Comparison of ENCODE assay signal across 15 cellular contexts in the genomic region with DNA sequence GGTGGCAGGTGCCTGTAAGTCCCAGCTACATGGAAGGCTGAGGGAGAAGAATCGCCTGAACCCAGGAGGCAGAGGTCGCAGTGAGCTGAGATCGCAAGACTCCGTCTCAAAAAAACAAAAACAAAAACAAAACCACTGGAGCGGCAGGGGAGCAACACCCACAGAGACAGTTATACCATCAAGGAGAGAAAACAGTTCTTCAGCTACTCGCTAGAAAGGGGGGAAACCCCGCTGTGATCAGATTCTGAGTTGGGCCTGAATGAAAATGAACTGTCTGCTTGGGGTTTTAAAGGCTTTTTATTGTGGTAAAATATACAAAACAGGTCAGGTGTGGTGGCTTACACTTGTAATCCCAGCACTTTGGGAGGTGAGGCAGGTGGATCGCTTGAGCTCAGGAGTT. TPM values are rescaled to one million over a fixed set of nuclear protein-coding genes. Genes with fewer than 3 reads are reported as not detected.
DNase-seq lines count a peak whose midpoint lies in the region; ATAC-seq and FAIRE-seq lines count a peak whose summit lies in the region.
"Had no signal": no experiment of that assay in that cellular context is flagged by ENCODE, and none has a peak within 500 bp of the region (broad histone marks: within the 10 kb centered on the region; RNA-seq: fewer than 3 reads in every experiment).

No MANE protein-coding gene starts in this region.

- no peaks in the 10 kb centered on the region for H3K9me3 Mint-ChIP-seq in activated CD4-positive, alpha-beta T cell treated with anti-CD3 and anti-CD28 coated beads, Interleukin-2, amount 10 ng/mL, durations not matched to agents 7 days and 5 days
- no peaks in the 10 kb centered on the region for H3K9me3 Mint-ChIP-seq in activated T-helper 1 cell treated with anti-CD3 and anti-CD28 coated beads, Interleukin-12 subunit alpha, Interleukin-12 subunit beta, Interleukin-2, Interleukin-4 antibody, amounts not matched to agents 30 ng/mL and 10 ng/mL and 1 ng/mL, durations not matched to agents 14 hours and 24 hours and 36 hours
- H3K9me3 Mint-ChIP-seq in naive B cell: peaks cover 0 to 2% (median 0%) of the 10 kb centered on the region in 7 donors

- ATAC-seq in naive B cell (ENCODE audit: low read depth in 2 of 2): peak in 1 of 2 donors; percentile 28
- ATAC-seq: A549, Right ventricle myocardium inferior had no signal

- H3K27ac Mint-ChIP-seq in activated CD4-positive, alpha-beta T cell treated with anti-CD3 and anti-CD28 coated beads, Interleukin-2, amount 10 ng/mL, durations not matched to agents 7 days and 5 days: no peak overlapping the region
- H3K27ac Mint-ChIP-seq in activated T-helper 1 cell treated with anti-CD3 and anti-CD28 coated beads, Interleukin-12 subunit alpha, Interleukin-12 subunit beta, Interleukin-2, Interleukin-4 antibody, amounts not matched to agents 30 ng/mL and 10 ng/mL and 1 ng/mL, durations not matched to agents 14 hours and 24 hours and 36 hours: peak overlapping the region; percentile 67
- H3K27ac Mint-ChIP-seq in naive B cell: peak overlapping the region in 4 of 6 donors; percentile 6 to 85 (median 48)
- H3K27ac Mint-ChIP-seq: nephron had no signal

- no peak overlapping the region for H3K4me3 Mint-ChIP-seq in activated CD4-positive, alpha-beta T cell treated with anti-CD3 and anti-CD28 coated beads, Interleukin-2, amount 10 ng/mL, durations not matched to agents 7 days and 5 days
- peak overlapping the region; percentile 19 for H3K4me3 Mint-ChIP-seq in activated T-helper 1 cell treated with anti-CD3 and anti-CD28 coated beads, Interleukin-12 subunit alpha, Interleukin-12 subunit beta, Interleukin-2, Interleukin-4 antibody, amounts not matched to agents 30 ng/mL and 10 ng/mL and 1 ng/mL, durations not matched to agents 14 hours and 24 hours and 36 hours
- H3K4me3 Mint-ChIP-seq in naive B cell: no peak overlapping the region
- H3K4me3 Mint-ChIP-seq: nephron had no signal

- CTCF ChIA-PET in activated CD4-positive, alpha-beta T cell treated with anti-CD3 and anti-CD28 coated beads, Interleukin-2, amount 10 ng/mL, durations not matched to agents 7 days and 5 days (lab: Charles Lee): interaction anchor here (0.8 to 1.0 kb wide), 2 partner anchors 10 to 24 kb away, joined by 4 to 6 read pairs; no protein-coding TSS in a partner anchor

- peaks cover 32% of the 10 kb centered on the region for H3K36me3 Mint-ChIP-seq in activated CD4-positive, alpha-beta T cell treated with anti-CD3 and anti-CD28 coated beads, Interleukin-2, amount 10 ng/mL, durations not matched to agents 7 days and 5 days (ENCODE audit: low read depth)
- peaks cover 12% of the 10 kb centered on the region for H3K36me3 Mint-ChIP-seq in activated T-helper 1 cell treated with anti-CD3 and anti-CD28 coated beads, Interleukin-12 subunit alpha, Interleukin-12 subunit beta, Interleukin-2, Interleukin-4 antibody, amounts not matched to agents 30 ng/mL and 10 ng/mL and 1 ng/mL, durations not matched to agents 14 hours and 24 hours and 36 hours (ENCODE audit: low read depth)
- no peaks in the 10 kb centered on the region for H3K36me3 Mint-ChIP-seq in naive B cell

- peak; percentile 48 for FAIRE-seq in GM18507 (lab: Jason Lieb, UNC)
- FAIRE-seq: A549, islet of Langerhans had no signal

- DNase-seq in activated CD4-positive, alpha-beta T cell treated with anti-CD3 and anti-CD28 coated beads, Interleukin-2, amount 10 ng/mL, durations not matched to agents 7 days and 5 days: peak; percentile 28
- no peak for DNase-seq in activated CD4-positive, alpha-beta T cell treated with anti-CD3 and anti-CD28 coated beads, Interleukin-2, amount 50 U/mL, for 1 hour
- DNase-seq in GM18507 (ENCODE audit: extremely low spot score, insufficient read length, low read depth): no peak
- peak; percentile 11 for DNase-seq in activated T-helper 1 cell treated with anti-CD3 and anti-CD28 coated beads, Interleukin-12 subunit alpha, Interleukin-12 subunit beta, Interleukin-2, Interleukin-4 antibody, amounts not matched to agents 30 ng/mL and 10 ng/mL and 1 ng/mL, durations not matched to agents 14 hours and 24 hours and 36 hours (ENCODE audit: low spot score)
- DNase-seq in naive B cell: no peak
- no peak for DNase-seq in cerebellar nuclear complex (lab: John Stamatoyannopoulos, UW)
- no peak for DNase-seq in amygdala (lab: John Stamatoyannopoulos, UW)
- DNase-seq in COLO668 (lab: John Stamatoyannopoulos, UW; ENCODE audit: unreplicated experiment): no peak
- DNase-seq: NCI-H146, NCI-H226, spleen had no signal

- H3K4me1 Mint-ChIP-seq in activated CD4-positive, alpha-beta T cell treated with anti-CD3 and anti-CD28 coated beads, Interleukin-2, amount 10 ng/mL, durations not matched to agents 7 days and 5 days: peaks cover 26% of the 10 kb centered on the region
- peaks cover 19% of the 10 kb centered on the region for H3K4me1 Mint-ChIP-seq in activated T-helper 1 cell treated with anti-CD3 and anti-CD28 coated beads, Interleukin-12 subunit alpha, Interleukin-12 subunit beta, Interleukin-2, Interleukin-4 antibody, amounts not matched to agents 30 ng/mL and 10 ng/mL and 1 ng/mL, durations not matched to agents 14 hours and 24 hours and 36 hours (ENCODE audit: low read depth)
- peaks cover 16 to 25% (median 22%) of the 10 kb centered on the region in 3 donors for H3K4me1 Mint-ChIP-seq in naive B cell

- POLR2A ChIA-PET in activated CD4-positive, alpha-beta T cell treated with anti-CD3 and anti-CD28 coated beads, Interleukin-2, amount 10 ng/mL, durations not matched to agents 7 days and 5 days (lab: Charles Lee): no interaction called here

- no peaks in the 10 kb centered on the region for H3K27me3 Mint-ChIP-seq in activated CD4-positive, alpha-beta T cell treated with anti-CD3 and anti-CD28 coated beads, Interleukin-2, amount 10 ng/mL, durations not matched to agents 7 days and 5 days
- no peaks in the 10 kb centered on the region for H3K27me3 Mint-ChIP-seq in activated T-helper 1 cell treated with anti-CD3 and anti-CD28 coated beads, Interleukin-12 subunit alpha, Interleukin-12 subunit beta, Interleukin-2, Interleukin-4 antibody, amounts not matched to agents 30 ng/mL and 10 ng/mL and 1 ng/mL, durations not matched to agents 14 hours and 24 hours and 36 hours (ENCODE audit: insufficient read depth)
- no peaks in the 10 kb centered on the region for H3K27me3 Mint-ChIP-seq in naive B cell

- intact Hi-C loops in activated T-helper 1 cell treated with anti-CD3 and anti-CD28 coated beads, Interleukin-12 subunit alpha, Interleukin-12 subunit beta, Interleukin-2, Interleukin-4 antibody, amounts not matched to agents 30 ng/mL and 10 ng/mL and 1 ng/mL, durations not matched to agents 14 hours and 24 hours and 36 hours (cut with micrococcal nuclease): no loop called here

RNA-seq across cellular contexts. Expression of gene IRAK1, which starts 16.8 kb away (rescaled TPM):
- 100 to 1,000 TPM; 107 to 112 TPM for total RNA-seq in activated CD4-positive, alpha-beta T cell treated with anti-CD3 and anti-CD28 coated beads, Interleukin-2, amount 10 ng/mL, durations not matched to agents 7 days and 5 days
- total RNA-seq in activated T-helper 1 cell treated with anti-CD3 and anti-CD28 coated beads, Interleukin-12 subunit alpha, Interleukin-12 subunit beta, Interleukin-2, Interleukin-4 antibody, amounts not matched to agents 30 ng/mL and 10 ng/mL and 1 ng/mL, durations not matched to agents 14 hours and 24 hours and 36 hours: 165 and 172 TPM in 2 replicates
- 100 to 1,000 TPM in 1 of 6 donors, 10 to 100 TPM in 5; 57.9 to 123 (median 73.9) TPM for polyA plus RNA-seq in naive B cell (ENCODE audit: low read depth in 6 of 6)

Comparison
In these comparisons a context has a peak if more than half of its experiments do, and no peak if none do; other contexts are left out.
1. DNase-seq: peak in activated CD4-positive, alpha-beta T cell treated with anti-CD3 and anti-CD28 coated beads, Interleukin-2, amount 10 ng/mL, durations not matched to agents 7 days and 5 days (single experiment) and activated T-helper 1 cell treated with anti-CD3 and anti-CD28 coated beads, Interleukin-12 subunit alpha, Interleukin-12 subunit beta, Interleukin-2, Interleukin-4 antibody, amounts not matched to agents 30 ng/mL and 10 ng/mL and 1 ng/mL, durations not matched to agents 14 hours and 24 hours and 36 hours (single experiment); none in activated CD4-positive, alpha-beta T cell treated with anti-CD3 and anti-CD28 coated beads, Interleukin-2, amount 50 U/mL, for 1 hour (single experiment), GM18507 (single experiment), naive B cell (single experiment), cerebellar nuclear complex (0 of 2), amygdala (0 of 56) and COLO668 (single experiment).